ENCODE assay signal across 10 cellular contexts in genomic region chr2:113084249-113085000, GRCh38. TPM values are rescaled to one million over a fixed set of nuclear protein-coding genes. Genes with fewer than 3 reads are reported as not detected.
DNase-seq lines count a peak whose midpoint lies in the region; ATAC-seq and TF ChIP-seq lines count a peak whose summit lies in the region.
"Had no signal": no experiment of that assay in that cellular context is flagged by ENCODE, and none has a peak within 500 bp of the region (broad histone marks: within the 10 kb centered on the region; RNA-seq: fewer than 3 reads in every experiment).

No MANE protein-coding gene starts in this region.

- TF ChIP-seq CTCF in AG09319 (IDR thresholded peaks at IDR 0.05; ENCODE audit: low read depth, low read length), result peak; percentile 43
- TF ChIP-seq CTCF in GM12874 (IDR thresholded peaks at IDR 0.05; ENCODE audit: insufficient read depth, low read depth, low read length), result peak; percentile 15; the same call in 1 of the 2 replicates
- TF ChIP-seq CTCF in hepatocyte (IDR thresholded peaks at IDR 0.05; ENCODE audit: poor library complexity), result peak; percentile 44

- H4K20me1 ChIP-seq in hepatocyte (ENCODE audit: insufficient read depth, poor library complexity, severe bottlenecking), result no peaks in the 10 kb centered on the region

- ATAC-seq in SK-N-SH treated with all-trans-retinoic acid at 6 μM for 48 hours, result 0 out of 3 replicates have a peak, but pooled peaks have one; percentile 48
- ATAC-seq in GM18519 (IDR thresholded peaks at IDR 0.05; ENCODE audit: low FRiP score, unreplicated experiment), result no peak
- ATAC-seq in GM21447 (IDR thresholded peaks at IDR 0.05; ENCODE audit: unreplicated experiment), result no peak
- no peak for ATAC-seq in HG03135 (IDR thresholded peaks at IDR 0.05; ENCODE audit: unreplicated experiment)
- ATAC-seq: WTC11 had no signal

- WGBS in hepatocyte (ENCODE audit: low lambda C conversion rate, missing lambda C conversion rate), result 55% methylated on average over 5 of the region's 5 CpGs

- H3K27me3 ChIP-seq in hepatocyte, result peaks cover 5% of the 10 kb centered on the region

- no peaks in the 10 kb centered on the region for H3K9me3 ChIP-seq in hepatocyte (ENCODE audit: low read depth)

- H3K79me2 ChIP-seq in hepatocyte, result no peaks in the 10 kb centered on the region

- no peak overlapping the region for H2AFZ ChIP-seq in hepatocyte

- H3K9me2 ChIP-seq in hepatocyte (replicated peaks; ENCODE audit: insufficient read depth), result no peaks in the 10 kb centered on the region

- H3K4me2 ChIP-seq in hepatocyte, result no peak overlapping the region

- no peak overlapping the region for H3K27ac ChIP-seq in hepatocyte

- DNase-seq in AG09319 (ENCODE audit: extremely low read depth, low read depth) (no peak), hepatocyte (ENCODE audit: low spot score) (no peak), midbrain (lab: John Stamatoyannopoulos, UW) (no peak)
- DNase-seq: stimulated activated CD4-positive, alpha-beta T cell treated with anti-CD3 and anti-CD28 coated beads, Interleukin-4, amount 100 ng/mL, for 4 hours had no signal

- no peak overlapping the region for H3K4me3 ChIP-seq in hepatocyte

- no peaks in the 10 kb centered on the region for H3K4me1 ChIP-seq in hepatocyte (ENCODE audit: insufficient read depth)

- no peaks in the 10 kb centered on the region for H3K36me3 ChIP-seq in hepatocyte (replicated peaks; ENCODE audit: insufficient read depth, low read depth)

TF ChIP-seq in SK-N-SH treated with all-trans-retinoic acid at 6 μM for 48 hours, 23 proteins besides CTCF, POLR2A, EP300 and RAD21:
- no peak for TF ChIP-seq POU6F1 (CRISPR knock-in tag; IDR thresholded peaks at IDR 0.05; ENCODE audit: borderline replicate concordance, low read depth)
- TF ChIP-seq CSDC2 (CRISPR knock-in tag; IDR thresholded peaks at IDR 0.05), result no peak
- TF ChIP-seq TCF4 (CRISPR knock-in tag; IDR thresholded peaks at IDR 0.05; ENCODE audit: borderline replicate concordance), result no peak
- TF ChIP-seq CREB5 (CRISPR knock-in tag; IDR thresholded peaks at IDR 0.05; ENCODE audit: low read depth), result no peak
- TF ChIP-seq ESRRG (CRISPR knock-in tag; IDR thresholded peaks at IDR 0.05), result no peak
- no peak for TF ChIP-seq GLIS3 (CRISPR knock-in tag; IDR thresholded peaks at IDR 0.05)
- TF ChIP-seq CSRNP3 (CRISPR knock-in tag; IDR thresholded peaks at IDR 0.05), result no peak
- TF ChIP-seq TSHZ2 (CRISPR knock-in tag; IDR thresholded peaks at IDR 0.05), result no peak
- TF ChIP-seq ZFP3 (CRISPR knock-in tag; IDR thresholded peaks at IDR 0.05), result no peak
- no peak for TF ChIP-seq PPARA (CRISPR knock-in tag; IDR thresholded peaks at IDR 0.05; ENCODE audit: borderline replicate concordance)
- no peak for TF ChIP-seq OSR1 (CRISPR knock-in tag; IDR thresholded peaks at IDR 0.05)
- no peak for TF ChIP-seq ARNTL (CRISPR knock-in tag; IDR thresholded peaks at IDR 0.05; ENCODE audit: borderline replicate concordance, low read depth)
- no peak for TF ChIP-seq PATZ1 (CRISPR knock-in tag; IDR thresholded peaks at IDR 0.05; ENCODE audit: borderline replicate concordance)
- TF ChIP-seq ZC3H10 (CRISPR knock-in tag; IDR thresholded peaks at IDR 0.05), result no peak
- no peak for TF ChIP-seq RARB (CRISPR knock-in tag; IDR thresholded peaks at IDR 0.05)
- no peak for TF ChIP-seq ZNF8 (CRISPR knock-in tag; IDR thresholded peaks at IDR 0.05)
- TF ChIP-seq ISL1 (CRISPR knock-in tag; IDR thresholded peaks at IDR 0.05), result no peak
- TF ChIP-seq ZNF70 (CRISPR knock-in tag; IDR thresholded peaks at IDR 0.05), result no peak

RNA-seq across cellular contexts. Expression of gene IL1F10, which starts 16.7 kb away (rescaled TPM):
- not detected in 2 replicates for total RNA-seq in hepatocyte
- polyA plus RNA-seq in hepatocyte, result not detected in 2 replicates
- total RNA-seq: WTC11 had no signal

RNA-seq across cellular contexts. Expression of gene IL36RN, which starts 25.4 kb away (rescaled TPM):
- total RNA-seq in hepatocyte, result 0.12 and 0.63 TPM in 2 replicates
- 0.23 and 0.49 TPM in 2 replicates for polyA plus RNA-seq in hepatocyte
- total RNA-seq: WTC11 had no signal

RNA-seq across cellular contexts. Expression of gene IL36B, which starts 31.8 kb away (rescaled TPM):
- total RNA-seq in hepatocyte, result not detected in 2 replicates
- not detected in 2 replicates for polyA plus RNA-seq in hepatocyte
- total RNA-seq: WTC11 had no signal

RNA-seq across cellular contexts. Expression of gene IL1RN, which starts 43.0 kb away (rescaled TPM):
- 3.1 and 4.3 TPM in 2 replicates for total RNA-seq in hepatocyte
- polyA plus RNA-seq in hepatocyte, result 4.5 and 7.3 TPM in 2 replicates
- total RNA-seq: WTC11 had no signal
